In the genomic region with DNA sequence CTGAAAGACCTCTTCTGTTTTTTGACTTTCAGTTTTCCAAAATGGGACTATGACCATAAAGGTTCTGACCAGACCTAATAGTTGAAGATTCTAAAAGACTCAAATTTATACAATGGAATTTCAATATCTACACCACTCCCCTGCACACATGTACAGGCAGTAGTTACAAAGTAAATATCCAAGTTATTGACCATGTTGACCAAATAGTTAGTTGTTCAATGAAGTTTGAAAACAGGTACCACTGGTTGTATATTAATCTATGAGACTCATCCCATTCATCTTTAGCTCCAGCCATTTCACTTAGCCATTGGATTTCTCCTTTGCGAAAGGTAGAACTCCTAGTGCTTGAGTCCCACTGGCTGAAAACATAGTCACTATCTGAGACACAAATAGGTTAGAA, we compare ENCODE assay signal across 17 cellular contexts.
A peak's percentile ranks its signal among the peaks of the same experiment; 100 is the strongest.
DNase-seq lines count a peak whose midpoint lies in the region; ATAC-seq and TF ChIP-seq lines count a peak whose summit lies in the region.
"Had no signal": no experiment of that assay in that cellular context is flagged by ENCODE, and none has a peak within 500 bp of the region (broad histone marks: within the 10 kb centered on the region; RNA-seq: fewer than 3 reads in every experiment).

No MANE protein-coding gene starts in this region.

- H3K4me1 ChIP-seq in PC-3 (ENCODE audit: insufficient read depth, low read length) (peaks cover 15% of the 10 kb centered on the region), adrenal gland (replicated peaks in 1 of 2) (peaks cover 0 to 5% of the 10 kb centered on the region in 2 donors)
- H3K4me1 ChIP-seq: A549 had no signal

- no peaks in the 10 kb centered on the region for H3K27me3 Mint-ChIP-seq in nephron (ENCODE audit: low read depth)

- no peaks in the 10 kb centered on the region for H3K9me2 ChIP-seq in PC-3 (replicated peaks; ENCODE audit: low read length)

- TF ChIP-seq POLR2A in adrenal gland (IDR thresholded peaks at IDR 0.05): no peak

- peaks cover 54% of the 10 kb centered on the region for H3K4me1 Mint-ChIP-seq in nephron
- H3K4me1 Mint-ChIP-seq: CD4-positive, alpha-beta memory T cell had no signal

- intact Hi-C loops in PC-3 (cut with micrococcal nuclease): loop anchor here (1.0 kb wide), 1 partner anchor 43 kb away; no protein-coding TSS in a partner anchor
- intact Hi-C loops in adrenal gland (cut with DNase I): no loop called here

- H3F3A ChIP-seq in PC-3 (ENCODE audit: low read length, unreplicated experiment): no peaks in the 10 kb centered on the region

- CTCF ChIA-PET in PC-3 (lab: Charles Lee): interaction anchor here (0.7 to 1.1 kb wide), 3 partner anchors 22 to 278 kb away, joined by 3 to 5 read pairs (median 3); a partner anchor contains a TSS

- no peak overlapping the region for H3K9ac ChIP-seq in PC-3 (ENCODE audit: low read length)

- DNase-seq in PC-3 (no peak), left lobe of liver (ENCODE audit: low spot score) (no peak), AML-193 (lab: John Stamatoyannopoulos, UW) (no peak), adrenal gland (no peak)
- DNase-seq: 8988T; ACHN; C1 segment of cervical spinal cord; Calu3; CD4-positive, alpha-beta memory T cell; COR-L47; DMS79 treated with DMSO at 0.1 percent for 48 hours; GF-D8; GOT3; HCEC 1CT had no signal

- TF ChIP-seq CTCF in PC-3 (conservative IDR thresholded peaks at IDR 0.05; ENCODE audit: low read depth, low read length) (no peak), nephron (IDR thresholded peaks at IDR 0.05; ENCODE audit: unreplicated experiment in 3 of 3) (no peak), adrenal gland (IDR thresholded peaks at IDR 0.05) (no peak)

- no peaks in the 10 kb centered on the region for H3K9me3 Mint-ChIP-seq in nephron

- ATAC-seq in PC-3: peak; percentile 21
- peak; percentile 42 for ATAC-seq in left lobe of liver
- no peak for ATAC-seq in HG02678 (IDR thresholded peaks at IDR 0.05; ENCODE audit: unreplicated experiment)
- ATAC-seq: A549 had no signal

- H3K79me2 ChIP-seq in PC-3 (ENCODE audit: low read length): no peaks in the 10 kb centered on the region

- H3K4me3 Mint-ChIP-seq in nephron: no peak overlapping the region
- H3K4me3 Mint-ChIP-seq: CD4-positive, alpha-beta memory T cell had no signal

- H4K20me1 ChIP-seq in PC-3 (ENCODE audit: low read length): no peaks in the 10 kb centered on the region

- no peaks in the 10 kb centered on the region for H3K9me3 ChIP-seq in PC-3 (ENCODE audit: low read length)
- H3K9me3 ChIP-seq in adrenal gland (replicated peaks in 1 of 3): no peaks in the 10 kb centered on the region
- H3K9me3 ChIP-seq: A549 had no signal

- peaks cover 82% of the 10 kb centered on the region for H3K36me3 Mint-ChIP-seq in nephron (ENCODE audit: low read depth)
- H3K36me3 Mint-ChIP-seq: CD4-positive, alpha-beta memory T cell had no signal

- H3K4me2 ChIP-seq in PC-3 (ENCODE audit: low read length): no peak overlapping the region
- H3K4me2 ChIP-seq: A549 had no signal

- no TSS peak for BruUV-seq in PC-3 (replicated peaks; lab: Mats Ljungman, UMichigan)

- H3K27me3 ChIP-seq in PC-3 (ENCODE audit: low read length) (no peaks in the 10 kb centered on the region), adrenal gland (no peaks in the 10 kb centered on the region)

- H3K36me3 ChIP-seq in PC-3 (ENCODE audit: low read depth, low read length) (no peaks in the 10 kb centered on the region), adrenal gland (replicated peaks in 1 of 2) (no peaks in the 10 kb centered on the region)

- no peak overlapping the region for H2AFZ ChIP-seq in PC-3 (ENCODE audit: low read length)

- H3K27ac Mint-ChIP-seq in nephron: peak overlapping the region in 2 of 3 experiments; percentile 40 to 62

- 88 to 97% (median 94%) methylated on average over 1 of the region's 1 CpG for WGBS in adrenal gland, 4 donors

- H3K4me3 ChIP-seq in PC-3 (ENCODE audit: low read length): no peak overlapping the region
- no peak overlapping the region for H3K4me3 ChIP-seq in adrenal gland
- H3K4me3 ChIP-seq: A549 had no signal

- H3K27ac ChIP-seq in PC-3 (ENCODE audit: low read length) (peak overlapping the region; percentile 59), adrenal gland (no peak overlapping the region)
- H3K27ac ChIP-seq: A549 had no signal

- POLR2A ChIA-PET in PC-3 (lab: Charles Lee; ENCODE audit: unreplicated experiment): interaction anchor here (0.7 kb wide), 1 partner anchor 25 kb away, joined by 4 read pairs; no protein-coding TSS in a partner anchor
